ENCODE assay signal across 24 cellular contexts in genomic region chr4:128358903-128359260, GRCh38.
A peak's percentile ranks its signal among the peaks of the same experiment; 100 is the strongest.
DNase-seq lines count a peak whose midpoint lies in the region; ATAC-seq, FAIRE-seq and TF ChIP-seq lines count a peak whose summit lies in the region.
"Had no signal": no experiment of that assay in that cellular context is flagged by ENCODE, and none has a peak within 500 bp of the region (broad histone marks: within the 10 kb centered on the region; RNA-seq: fewer than 3 reads in every experiment).

No MANE protein-coding gene starts in this region.

- H3K27ac ChIP-seq in astrocyte (ENCODE audit: low read depth, low read length), result no peak overlapping the region
- peak overlapping the region; percentile 65 for H3K27ac ChIP-seq in right cardiac atrium (ENCODE audit: low read length)
- peak overlapping the region; percentile 65 to 83 (median 78) for H3K27ac ChIP-seq in gastrocnemius medialis
- H3K27ac ChIP-seq in aorta (ENCODE audit: low read depth in 1 of 2, low read length in 2 of 2), result no peak overlapping the region
- H3K27ac ChIP-seq: breast epithelium, colonic mucosa, VCaP had no signal

- H3K9me3 Mint-ChIP-seq in astrocyte (ENCODE audit: unreplicated experiment), result no peaks in the 10 kb centered on the region
- H3K9me3 Mint-ChIP-seq: natural killer cell; stimulated activated memory B cell treated with anti-CD40 and anti-IgM and Interleukin-4, amounts not matched to agents 10 μg/mL and 1 μg/mL and 100 μg/mL, for 72 hours had no signal

- in situ Hi-C loops in gastrocnemius medialis (cut with MboI; ENCODE audit: low sequenced_read_pairs in 4 of 4), result no loop called here

- no peaks in the 10 kb centered on the region for H3K27me3 Mint-ChIP-seq in astrocyte (ENCODE audit: low read depth, unreplicated experiment)
- H3K27me3 Mint-ChIP-seq: stimulated activated memory B cell treated with anti-CD40 and anti-IgM and Interleukin-4, amounts not matched to agents 10 μg/mL and 1 μg/mL and 100 μg/mL, for 72 hours had no signal

- H3K9me3 ChIP-seq in astrocyte (ENCODE audit: insufficient read depth, low read depth, low read length) (no peaks in the 10 kb centered on the region), right cardiac atrium (ENCODE audit: control insufficient read depth, low read length) (no peaks in the 10 kb centered on the region), gastrocnemius medialis (no peaks in the 10 kb centered on the region), aorta (ENCODE audit: control insufficient read depth, low read length) (no peaks in the 10 kb centered on the region)
- H3K9me3 ChIP-seq: breast epithelium, colonic mucosa had no signal

- H3K4me3 Mint-ChIP-seq in astrocyte (ENCODE audit: unreplicated experiment), result no peak overlapping the region
- H3K4me3 Mint-ChIP-seq: natural killer cell; stimulated activated memory B cell treated with anti-CD40 and anti-IgM and Interleukin-4, amounts not matched to agents 10 μg/mL and 1 μg/mL and 100 μg/mL, for 72 hours had no signal

- DNase-seq in GM04503 (ENCODE audit: low read depth) (peak; percentile 23), astrocyte (ENCODE audit: low read depth) (no peak), right cardiac atrium (no peak), gastrocnemius medialis (no peak), aorta (no peak), dedifferentiated amniotic fluid mesenchymal stem cell (ENCODE audit: extremely low spot score) (no peak), globus pallidus (ENCODE audit: low spot score) (no peak)
- DNase-seq in stimulated activated CD4-positive, alpha-beta T cell treated with anti-CD3 and anti-CD28 coated beads, Interleukin-1b, Interleukin-23, amount 100 ng/mL, for 48 hours, result no peak
- DNase-seq: activated CD4-positive, alpha-beta T cell treated with anti-CD3 and anti-CD28 coated beads for 4 hours; activated gamma-delta T cell treated with Interleukin-2 at 50 U/mL for 16 hours; activated T-cell treated with anti-CD3 and anti-CD28 coated beads, Interleukin-2, amount 50 U/mL, for 1 hour; colonic mucosa; foreskin melanocyte; Kasumi-1; natural killer cell; NCI-H146; NCI-H2107; occipital lobe; stimulated activated CD4-positive, alpha-beta T cell treated with anti-CD3 and anti-CD28 coated beads, Interleukin-4, amount 100 ng/mL, for 4 hours had no signal

- peaks cover 2% of the 10 kb centered on the region for H3K36me3 Mint-ChIP-seq in astrocyte (ENCODE audit: low read depth, unreplicated experiment)
- H3K36me3 Mint-ChIP-seq: natural killer cell had no signal

- ATAC-seq in right cardiac atrium, result no peak
- no peak for ATAC-seq in gastrocnemius medialis
- no peak for ATAC-seq in aorta (ENCODE audit: low FRiP score)
- ATAC-seq: esophagus mucosa; natural killer cell; stimulated activated memory B cell treated with anti-CD40 and anti-IgM and Interleukin-4, amounts not matched to agents 10 μg/mL and 1 μg/mL and 100 μg/mL, for 72 hours had no signal

- H3K27ac Mint-ChIP-seq in astrocyte (ENCODE audit: unreplicated experiment), result peak overlapping the region; percentile 90
- H3K27ac Mint-ChIP-seq: natural killer cell; stimulated activated memory B cell treated with anti-CD40 and anti-IgM and Interleukin-4, amounts not matched to agents 10 μg/mL and 1 μg/mL and 100 μg/mL, for 72 hours had no signal

- H3K36me3 ChIP-seq in astrocyte (ENCODE audit: insufficient read depth, low read length) (no peaks in the 10 kb centered on the region), gastrocnemius medialis (no peaks in the 10 kb centered on the region), aorta (ENCODE audit: control insufficient read depth in 1 of 2, insufficient read depth in 2 of 2, low read length in 1 of 2) (no peaks in the 10 kb centered on the region)
- H3K36me3 ChIP-seq: breast epithelium, colonic mucosa had no signal

- H3K9ac ChIP-seq in astrocyte (ENCODE audit: low read length), result no peak overlapping the region

- H3K27me3 ChIP-seq in astrocyte (ENCODE audit: insufficient read depth, low read length), result no peaks in the 10 kb centered on the region
- H3K27me3 ChIP-seq in right cardiac atrium (ENCODE audit: control insufficient read depth, insufficient read depth), result no peaks in the 10 kb centered on the region
- no peaks in the 10 kb centered on the region for H3K27me3 ChIP-seq in gastrocnemius medialis
- no peaks in the 10 kb centered on the region for H3K27me3 ChIP-seq in aorta (ENCODE audit: control insufficient read depth in 1 of 2, insufficient read depth in 2 of 2, low read length in 1 of 2)
- H3K27me3 ChIP-seq: breast epithelium, colonic mucosa had no signal

- intact Hi-C loops in right cardiac atrium (cut with DNase I), result no loop called here
- intact Hi-C loops in gastrocnemius medialis (cut with DNase I; ENCODE audit: low total_unique reads), result loop anchor here (5.0 kb wide), 1 partner anchor 72 kb away; the partner anchor contains the start of gene PGRMC2
- intact Hi-C loops in aorta (cut with DNase I), result no loop called here

- H3K4me1 ChIP-seq in astrocyte (ENCODE audit: insufficient read depth, low read length) (peaks cover 24% of the 10 kb centered on the region), right cardiac atrium (ENCODE audit: control insufficient read depth, insufficient read depth, low read length) (peaks cover 10% of the 10 kb centered on the region), gastrocnemius medialis (peaks cover 20 to 22% of the 10 kb centered on the region in 2 donors), aorta (ENCODE audit: control insufficient read depth in 1 of 2, insufficient read depth in 2 of 2, low read length in 2 of 2) (no peaks in the 10 kb centered on the region)
- H3K4me1 ChIP-seq: breast epithelium had no signal

- 29% methylated on average over 2 of the region's 2 CpGs for WGBS in right cardiac atrium
- 45% methylated on average over 2 of the region's 2 CpGs for WGBS in aorta, 2 donors

- H2AFZ ChIP-seq in astrocyte (ENCODE audit: low read depth, low read length), result no peak overlapping the region

- TF ChIP-seq CTCF in astrocyte (IDR thresholded peaks at IDR 0.05; ENCODE audit: insufficient read depth, low read depth, low read length) (no peak), gastrocnemius medialis (IDR thresholded peaks at IDR 0.05 in 4 of 5, conservative IDR thresholded peaks at IDR 0.05 in 1 of 5) (no peak)

- no peaks in the 10 kb centered on the region for H4K20me1 ChIP-seq in astrocyte (ENCODE audit: insufficient read depth, low read length)

- no peak for TF ChIP-seq POLR2A in gastrocnemius medialis (IDR thresholded peaks at IDR 0.05)

- peak overlapping the region; percentile 2 for H3K4me2 ChIP-seq in astrocyte (ENCODE audit: low read length)

- FAIRE-seq in astrocyte (lab: Jason Lieb, UNC), result no peak
- FAIRE-seq: GM12891 had no signal

- no peaks in the 10 kb centered on the region for H3K79me2 ChIP-seq in astrocyte (ENCODE audit: insufficient read depth, low read length)

- H3K4me3 ChIP-seq in astrocyte (ENCODE audit: insufficient read depth, low read depth, low read length) (no peak overlapping the region), right cardiac atrium (ENCODE audit: low read length) (no peak overlapping the region), gastrocnemius medialis (peak overlapping the region in 2 of 4 donors; percentile 7 to 19), aorta (ENCODE audit: low read length in 2 of 2) (no peak overlapping the region)
- H3K4me3 ChIP-seq: breast epithelium, colonic mucosa had no signal

- H3K4me1 Mint-ChIP-seq in astrocyte (ENCODE audit: low read depth, unreplicated experiment), result peaks cover 48% of the 10 kb centered on the region
- H3K4me1 Mint-ChIP-seq: natural killer cell; stimulated activated memory B cell treated with anti-CD40 and anti-IgM and Interleukin-4, amounts not matched to agents 10 μg/mL and 1 μg/mL and 100 μg/mL, for 72 hours had no signal

Comparison
In these comparisons a context has a peak if more than half of its experiments do, and no peak if none do; other contexts are left out.
1. H3K27ac ChIP-seq: peak in right cardiac atrium (single experiment) and gastrocnemius medialis (4 of 4); none in astrocyte (single experiment) and aorta (0 of 2).